In the genomic region with DNA sequence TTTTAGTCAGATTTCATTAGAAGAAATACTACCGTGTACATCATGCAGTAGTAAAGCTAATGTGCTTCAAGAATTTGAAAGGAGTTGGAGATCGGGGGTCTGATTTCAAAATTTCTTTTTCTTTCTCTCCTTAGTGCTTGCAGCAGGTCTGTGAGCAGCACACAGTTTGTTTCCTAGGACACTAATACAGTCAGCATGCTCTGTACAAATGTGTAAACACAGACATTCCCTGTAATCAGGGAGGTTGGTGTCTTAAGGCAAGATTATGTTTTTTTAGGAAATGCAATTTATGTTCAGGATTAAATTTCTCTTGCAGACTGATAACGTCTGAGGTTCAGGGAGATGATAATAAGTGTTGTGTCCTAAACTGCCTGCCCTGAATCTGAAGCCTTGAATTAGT, we compare ENCODE assay signal across 31 cellular contexts.
"Had no signal": no experiment of that assay in that cellular context is flagged by ENCODE, and none has a peak within 500 bp of the region (broad histone marks: within the 10 kb centered on the region; RNA-seq: fewer than 3 reads in every experiment).

No MANE protein-coding gene starts in this region.

- H3K4me3 ChIP-seq: breast epithelium, K562, PC-9 had no signal

- H3K27me3 ChIP-seq: breast epithelium had no signal

- H3K27ac Mint-ChIP-seq: activated B cell treated with CpG ODN at 0.5 μM for 24 hours; activated CD4-positive, alpha-beta T cell treated with anti-CD3 and anti-CD28 coated beads, Interleukin-2, amount 10 ng/mL, durations not matched to agents 24 days and 14 days; activated CD8-positive, alpha-beta memory T cell treated with anti-CD3 and anti-CD28 coated beads, Interleukin-2, amount 10 ng/mL, durations not matched to agents 7 days and 5 days; activated naive CD4-positive, alpha-beta T cell treated with anti-CD3 and anti-CD28 coated beads for 36 hours; activated naive CD8-positive, alpha-beta T cell; activated T-cell treated with anti-CD3 and anti-CD28 coated beads, Interleukin-2, amount 50 U/mL, for 24 hours; activated T-helper 17 cell treated with anti-CD3 and anti-CD28 coated beads, Interleukin-2, amount 50 U/mL, for 72 hours; T-cell had no signal

- H3K36me3 ChIP-seq: breast epithelium had no signal

- H3K9me3 Mint-ChIP-seq: activated B cell treated with CpG ODN at 0.5 μM for 24 hours; activated CD4-positive, alpha-beta T cell treated with anti-CD3 and anti-CD28 coated beads, Interleukin-2, amount 10 ng/mL, durations not matched to agents 24 days and 14 days; activated naive CD4-positive, alpha-beta T cell treated with anti-CD3 and anti-CD28 coated beads for 36 hours; activated T-cell treated with anti-CD3 and anti-CD28 coated beads, Interleukin-2, amount 50 U/mL, for 24 hours; activated T-helper 17 cell treated with anti-CD3 and anti-CD28 coated beads, Interleukin-2, amount 50 U/mL, for 72 hours had no signal

- H3K27me3 Mint-ChIP-seq: activated B cell treated with CpG ODN at 0.5 μM for 24 hours; activated CD4-positive, alpha-beta T cell treated with anti-CD3 and anti-CD28 coated beads, Interleukin-2, amount 10 ng/mL, durations not matched to agents 24 days and 14 days; activated CD8-positive, alpha-beta memory T cell treated with anti-CD3 and anti-CD28 coated beads, Interleukin-2, amount 10 ng/mL, durations not matched to agents 7 days and 5 days; activated naive CD8-positive, alpha-beta T cell; activated T-cell treated with anti-CD3 and anti-CD28 coated beads, Interleukin-2, amount 50 U/mL, for 24 hours; activated T-helper 17 cell treated with anti-CD3 and anti-CD28 coated beads, Interleukin-2, amount 50 U/mL, for 72 hours; T-cell had no signal

- DNase-seq: activated B cell treated with CpG ODN at 0.5 μM for 24 hours; activated CD4-positive, alpha-beta T cell treated with anti-CD3 and anti-CD28 coated beads for 1 hour; activated CD4-positive, alpha-beta T cell treated with anti-CD3 and anti-CD28 coated beads, Interleukin-2, amount 10 ng/mL, durations not matched to agents 24 days and 14 days; activated CD4-positive, alpha-beta T cell treated with anti-CD3 and anti-CD28 coated beads, Interleukin-2, amount 50 U/mL, for 48 hours; activated CD8-positive, alpha-beta memory T cell treated with anti-CD3 and anti-CD28 coated beads, Interleukin-2, amount 10 ng/mL, durations not matched to agents 7 days and 5 days; activated gamma-delta T cell; activated naive CD4-positive, alpha-beta T cell treated with anti-CD3 and anti-CD28 coated beads for 36 hours; activated T-cell treated with anti-CD3 and anti-CD28 coated beads, Interleukin-2, amount 50 U/mL, for 24 hours; aorta; caudate nucleus; Karpas-422; MM.1S; NCI-H1105; NCI-H1436; NCI-H187; NCI-H2081; NCI-H2171 treated with DMSO at 0.1 percent for 48 hours; NCI-H226; NCI-H510A; NCI-H526 treated with DMSO at 0.1 percent for 48 hours; NCI-H82; PC-9; RPMI8226; T-cell; T-helper 2 cell; T1000 had no signal

- H3K4me1 ChIP-seq: breast epithelium had no signal

- H3K36me3 Mint-ChIP-seq: activated CD8-positive, alpha-beta memory T cell treated with anti-CD3 and anti-CD28 coated beads, Interleukin-2, amount 10 ng/mL, durations not matched to agents 7 days and 5 days; activated naive CD8-positive, alpha-beta T cell; T-cell had no signal

- H3K27ac ChIP-seq: breast epithelium, PC-9 had no signal

- H3K9me3 ChIP-seq: breast epithelium had no signal

- ATAC-seq: activated CD8-positive, alpha-beta memory T cell treated with anti-CD3 and anti-CD28 coated beads, Interleukin-2, amount 10 ng/mL, durations not matched to agents 7 days and 5 days; activated T-helper 17 cell treated with anti-CD3 and anti-CD28 coated beads, Interleukin-2, amount 50 U/mL, for 72 hours; K562; Right ventricle myocardium inferior; T-cell had no signal

- H2AFZ ChIP-seq: PC-9 had no signal

- H3K4me3 Mint-ChIP-seq: activated B cell treated with CpG ODN at 0.5 μM for 24 hours; activated CD4-positive, alpha-beta T cell treated with anti-CD3 and anti-CD28 coated beads, Interleukin-2, amount 10 ng/mL, durations not matched to agents 24 days and 14 days; activated CD8-positive, alpha-beta memory T cell treated with anti-CD3 and anti-CD28 coated beads, Interleukin-2, amount 10 ng/mL, durations not matched to agents 7 days and 5 days; activated naive CD4-positive, alpha-beta T cell treated with anti-CD3 and anti-CD28 coated beads for 36 hours; activated naive CD8-positive, alpha-beta T cell; activated T-cell treated with anti-CD3 and anti-CD28 coated beads, Interleukin-2, amount 50 U/mL, for 24 hours; activated T-helper 17 cell treated with anti-CD3 and anti-CD28 coated beads, Interleukin-2, amount 50 U/mL, for 72 hours; T-cell had no signal

- H3K4me2 ChIP-seq: PC-9 had no signal

- H3K4me1 Mint-ChIP-seq: activated CD4-positive, alpha-beta T cell treated with anti-CD3 and anti-CD28 coated beads, Interleukin-2, amount 10 ng/mL, durations not matched to agents 24 days and 14 days; activated CD8-positive, alpha-beta memory T cell treated with anti-CD3 and anti-CD28 coated beads, Interleukin-2, amount 10 ng/mL, durations not matched to agents 7 days and 5 days; activated T-helper 17 cell treated with anti-CD3 and anti-CD28 coated beads, Interleukin-2, amount 50 U/mL, for 72 hours; T-cell had no signal
